Comparison of ENCODE assay signal across 8 cellular contexts in the genomic region with DNA sequence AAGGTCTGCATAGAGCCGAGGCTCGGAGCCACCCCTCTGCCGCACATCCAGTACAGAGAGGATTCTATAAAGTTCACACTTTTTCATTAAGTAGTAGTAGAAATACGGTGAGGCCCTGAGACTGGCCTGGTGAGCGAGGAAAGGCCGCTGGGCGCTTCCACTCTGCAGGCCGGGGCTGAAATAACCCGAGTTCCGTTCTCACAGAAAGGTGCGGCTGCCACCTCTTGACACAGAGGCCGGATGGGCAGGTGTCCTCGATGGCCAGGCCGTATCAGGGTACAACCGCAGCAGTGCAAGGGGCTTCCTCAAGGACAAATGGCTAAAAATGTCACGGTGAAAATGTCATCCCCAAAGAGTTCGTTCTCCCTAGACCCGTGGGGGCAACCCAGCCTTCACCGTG. TPM values are rescaled to one million over a fixed set of nuclear protein-coding genes. Genes with fewer than 3 reads are reported as not detected.
A peak's percentile ranks its signal among the peaks of the same experiment; 100 is the strongest.
DNase-seq lines count a peak whose midpoint lies in the region; ATAC-seq and TF ChIP-seq lines count a peak whose summit lies in the region.

No MANE protein-coding gene starts in this region.

- no peak for ATAC-seq in left ventricle myocardium superior
- no peak for ATAC-seq in activated naive CD8-positive, alpha-beta T cell treated with anti-CD3 and anti-CD28 coated beads, Interleukin-2, amount 50 U/mL, for 24 hours

- intact Hi-C loops in left ventricle myocardium superior (cut with micrococcal nuclease): no loop called here

- TF ChIP-seq CTCF in cardiac muscle cell (IDR thresholded peaks at IDR 0.05; ENCODE audit: low read depth, low read length): no peak
- no peak for TF ChIP-seq CTCF in type B pancreatic cell (conservative IDR thresholded peaks at IDR 0.05)

- 92 to 94% methylated on average over 15 to 19 of the region's 19 CpGs for WGBS in mesodermal cell (ENCODE audit: insufficient coverage in 2 of 2), 2 experiments

- H3K27ac ChIP-seq in cardiac muscle cell (no peak overlapping the region), mesodermal cell (ENCODE audit: low read depth, low read length, severe bottlenecking) (no peak overlapping the region)

- no peaks in the 10 kb centered on the region for H3K27me3 Mint-ChIP-seq in activated naive CD8-positive, alpha-beta T cell treated with anti-CD3 and anti-CD28 coated beads, Interleukin-2, amount 50 U/mL, for 24 hours
- H3K27me3 Mint-ChIP-seq in type B pancreatic cell: no peaks in the 10 kb centered on the region

- H3K27ac Mint-ChIP-seq in activated naive CD8-positive, alpha-beta T cell treated with anti-CD3 and anti-CD28 coated beads, Interleukin-2, amount 50 U/mL, for 24 hours: no peak overlapping the region
- peak overlapping the region; percentile 41 for H3K27ac Mint-ChIP-seq in type B pancreatic cell

- peak overlapping the region; percentile 36 for H3K4me3 Mint-ChIP-seq in activated naive CD8-positive, alpha-beta T cell treated with anti-CD3 and anti-CD28 coated beads, Interleukin-2, amount 50 U/mL, for 24 hours
- peak overlapping the region; percentile 73 for H3K4me3 Mint-ChIP-seq in type B pancreatic cell

- H3K36me3 Mint-ChIP-seq in activated naive CD8-positive, alpha-beta T cell treated with anti-CD3 and anti-CD28 coated beads, Interleukin-2, amount 50 U/mL, for 24 hours (ENCODE audit: low read depth): peaks cover 18% of the 10 kb centered on the region
- H3K36me3 Mint-ChIP-seq in type B pancreatic cell: peaks cover 11% of the 10 kb centered on the region

- H3K4me1 Mint-ChIP-seq in activated naive CD8-positive, alpha-beta T cell treated with anti-CD3 and anti-CD28 coated beads, Interleukin-2, amount 50 U/mL, for 24 hours: peaks cover 11% of the 10 kb centered on the region
- H3K4me1 Mint-ChIP-seq in type B pancreatic cell (ENCODE audit: unreplicated experiment): peaks cover 9% of the 10 kb centered on the region

- DNase-seq in cardiac muscle cell (ENCODE audit: low read depth in 1 of 2, low spot score in 1 of 2) (no peak), left ventricle myocardium superior (no peak), type B pancreatic cell (ENCODE audit: extremely low spot score, unreplicated experiment) (no peak), NCI-H2227 (lab: John Stamatoyannopoulos, UW; ENCODE audit: unreplicated experiment) (no peak), hypothalamus (lab: John Stamatoyannopoulos, UW) (no peak), SW 1271 (lab: John Stamatoyannopoulos, UW) (no peak)
- no peak for DNase-seq in activated naive CD8-positive, alpha-beta T cell treated with anti-CD3 and anti-CD28 coated beads, Interleukin-2, amount 50 U/mL, for 24 hours

- H3K4me3 ChIP-seq in cardiac muscle cell: peak overlapping the region; percentile 32
- peak overlapping the region; percentile 5 for H3K4me3 ChIP-seq in mesodermal cell (ENCODE audit: extremely low read depth, insufficient read depth, low read length, poor library complexity, severe bottlenecking)

- H3K27me3 ChIP-seq in cardiac muscle cell: no peaks in the 10 kb centered on the region

- H3K9me3 Mint-ChIP-seq in activated naive CD8-positive, alpha-beta T cell treated with anti-CD3 and anti-CD28 coated beads, Interleukin-2, amount 50 U/mL, for 24 hours: no peaks in the 10 kb centered on the region
- H3K9me3 Mint-ChIP-seq in type B pancreatic cell: no peaks in the 10 kb centered on the region

- H3K9me3 ChIP-seq in cardiac muscle cell (ENCODE audit: low read depth): no peaks in the 10 kb centered on the region
- H3K9me3 ChIP-seq in mesodermal cell (ENCODE audit: control insufficient read depth, low read length): no peaks in the 10 kb centered on the region

- H3K4me1 ChIP-seq in cardiac muscle cell (ENCODE audit: low read depth) (peaks cover 13% of the 10 kb centered on the region), mesodermal cell (ENCODE audit: control insufficient read depth, insufficient read depth, low read length, poor library complexity, severe bottlenecking) (peaks cover 6% of the 10 kb centered on the region)

- peaks cover 20% of the 10 kb centered on the region for H3K36me3 ChIP-seq in cardiac muscle cell
- peaks cover 75% of the 10 kb centered on the region for H3K36me3 ChIP-seq in mesodermal cell (ENCODE audit: control insufficient read depth, insufficient read depth, low read length)

RNA-seq across cellular contexts. Expression of gene PCYT2, which starts 0.8 kb away (rescaled TPM):
- total RNA-seq in cardiac muscle cell (83.8 and 111 TPM in 2 replicates), left ventricle myocardium superior (28.4 TPM), type B pancreatic cell (ENCODE audit: low replicate concordance) (46.8 and 50.4 TPM in 2 replicates)
- polyA plus RNA-seq in cardiac muscle cell: 73.3 and 138 TPM in 2 replicates
- 41.1 TPM for polyA plus RNA-seq in mesodermal cell (2013, experiment 1 of 2)
- 36.6 TPM for polyA plus RNA-seq in mesodermal cell (2013, experiment 2 of 2)

RNA-seq across cellular contexts. Expression of gene SIRT7, which starts 6.0 kb away (rescaled TPM):
- total RNA-seq in cardiac muscle cell (10.4 and 26.7 TPM in 2 replicates), left ventricle myocardium superior (6.3 TPM), type B pancreatic cell (ENCODE audit: low replicate concordance) (29.9 and 46.0 TPM in 2 replicates)
- 13.3 and 16.7 TPM in 2 replicates for polyA plus RNA-seq in cardiac muscle cell
- polyA plus RNA-seq in mesodermal cell (2013, experiment 1 of 2): 10.3 TPM
- 8.3 TPM for polyA plus RNA-seq in mesodermal cell (2013, experiment 2 of 2)

RNA-seq across cellular contexts. Expression of gene NPB, which starts 9.9 kb away (rescaled TPM):
- 2.3 and 9.1 TPM in 2 replicates for total RNA-seq in cardiac muscle cell
- 1.2 and 6.6 TPM in 2 replicates for polyA plus RNA-seq in cardiac muscle cell
- total RNA-seq in left ventricle myocardium superior: 0.69 TPM
- polyA plus RNA-seq in mesodermal cell (2013, experiment 1 of 2): 1.9 TPM
- not detected for polyA plus RNA-seq in mesodermal cell (2013, experiment 2 of 2)
- 0.64 and 2.5 TPM in 2 replicates for total RNA-seq in type B pancreatic cell (ENCODE audit: low replicate concordance)

RNA-seq across cellular contexts. Expression of gene MAFG, which starts 15.6 kb away (rescaled TPM):
- total RNA-seq in cardiac muscle cell: 14.8 and 16.1 TPM in 2 replicates
- polyA plus RNA-seq in cardiac muscle cell: 23.9 and 27.0 TPM in 2 replicates
- 27.5 TPM for total RNA-seq in left ventricle myocardium superior
- 20.2 TPM for polyA plus RNA-seq in mesodermal cell (2013, experiment 1 of 2)
- 16.7 TPM for polyA plus RNA-seq in mesodermal cell (2013, experiment 2 of 2)
- total RNA-seq in type B pancreatic cell (ENCODE audit: low replicate concordance): 22.4 and 30.0 TPM in 2 replicates

RNA-seq across cellular contexts. Expression of gene ANAPC11, which starts 20.4 kb away (rescaled TPM):
- total RNA-seq in cardiac muscle cell (128 and 178 TPM in 2 replicates), left ventricle myocardium superior (173 TPM), type B pancreatic cell (ENCODE audit: low replicate concordance) (136 and 140 TPM in 2 replicates)
- 368 and 407 TPM in 2 replicates for polyA plus RNA-seq in cardiac muscle cell
- 200 TPM for polyA plus RNA-seq in mesodermal cell (2013, experiment 1 of 2)
- polyA plus RNA-seq in mesodermal cell (2013, experiment 2 of 2): 198 TPM
